Comparison of ENCODE assay signal across 22 cellular contexts in the genomic region with DNA sequence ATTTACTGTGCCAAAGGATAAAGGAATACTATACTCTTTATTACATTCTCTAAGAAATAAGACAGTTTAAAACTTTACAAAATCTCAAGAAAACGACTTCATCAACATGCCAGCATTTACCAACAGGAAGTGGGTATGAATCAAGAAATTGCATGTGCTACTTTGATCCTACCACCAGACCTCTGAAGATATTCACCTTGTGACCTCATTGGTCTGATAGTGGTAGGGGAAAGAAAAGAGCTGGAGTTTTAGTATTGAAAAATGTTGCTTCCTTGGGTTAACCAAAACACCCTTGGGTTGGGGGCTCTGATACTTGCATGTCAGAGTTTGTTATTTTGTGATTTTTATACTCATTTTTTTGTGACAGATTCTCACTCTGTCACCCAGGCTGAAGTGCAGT.
DNase-seq lines count a peak whose midpoint lies in the region; ATAC-seq and TF ChIP-seq lines count a peak whose summit lies in the region.
"Had no signal": no experiment of that assay in that cellular context is flagged by ENCODE, and none has a peak within 500 bp of the region (broad histone marks: within the 10 kb centered on the region; RNA-seq: fewer than 3 reads in every experiment).

No MANE protein-coding gene starts in this region.

- intact Hi-C loops in CD4-positive, alpha-beta memory T cell (cut with micrococcal nuclease): no loop called here

- no peak overlapping the region for H3K9ac ChIP-seq in SK-N-MC (ENCODE audit: insufficient read length)
- H3K9ac ChIP-seq in SK-N-SH: no peak overlapping the region

- no peaks in the 10 kb centered on the region for H3K36me3 ChIP-seq in CD4-positive, alpha-beta memory T cell (ENCODE audit: insufficient read depth, low read length)
- H3K36me3 ChIP-seq in SK-N-MC (ENCODE audit: insufficient read depth, low read length) (no peaks in the 10 kb centered on the region), SK-N-SH (replicated peaks in 1 of 2; ENCODE audit: control insufficient read depth in 1 of 2, insufficient read depth in 2 of 2, low read length in 1 of 2) (no peaks in the 10 kb centered on the region)
- H3K36me3 ChIP-seq: colonic mucosa had no signal

- 37% methylated on average over 1 of the region's 1 CpG for WGBS in SK-N-SH (ENCODE audit: low lambda C conversion rate)

- H3K4me1 ChIP-seq in CD4-positive, alpha-beta memory T cell (ENCODE audit: insufficient read depth, low read length): peaks cover 18% of the 10 kb centered on the region
- H3K4me1 ChIP-seq in SK-N-SH (ENCODE audit: control insufficient read depth in 1 of 2, insufficient read depth in 2 of 2, low read depth in 1 of 2, low read length in 1 of 2): peaks cover 3 to 5% of the 10 kb centered on the region in 2 experiments; a peak in 2 of 4 replicates
- H3K4me1 ChIP-seq: foreskin keratinocyte had no signal

- no peak overlapping the region for H3K4me2 ChIP-seq in SK-N-SH
- H3K4me2 ChIP-seq: hepatocyte had no signal

- H3K4me3 Mint-ChIP-seq in activated CD8-positive, alpha-beta memory T cell treated with anti-CD3 and anti-CD28 coated beads, Interleukin-2, amount 10 ng/mL, durations not matched to agents 7 days and 5 days: no peak overlapping the region
- H3K4me3 Mint-ChIP-seq in CD4-positive, alpha-beta memory T cell: peak overlapping the region in 6 of 8 donors; percentile 1 to 47 (median 23)
- no peak overlapping the region for H3K4me3 Mint-ChIP-seq in effector memory CD8-positive, alpha-beta T cell
- H3K4me3 Mint-ChIP-seq: H9 had no signal

- no peak overlapping the region for H2AFZ ChIP-seq in SK-N-SH (ENCODE audit: low read depth)
- H2AFZ ChIP-seq: hepatocyte had no signal

- H3K9me3 ChIP-seq in CD4-positive, alpha-beta memory T cell (ENCODE audit: control insufficient read depth in 1 of 2, low read length in 2 of 2): no peaks in the 10 kb centered on the region
- H3K9me3 ChIP-seq in SK-N-MC (ENCODE audit: low read depth, low read length) (no peaks in the 10 kb centered on the region), SK-N-SH (no peaks in the 10 kb centered on the region)
- H3K9me3 ChIP-seq: colonic mucosa had no signal

- H3K36me3 Mint-ChIP-seq in activated CD8-positive, alpha-beta memory T cell treated with anti-CD3 and anti-CD28 coated beads, Interleukin-2, amount 10 ng/mL, durations not matched to agents 7 days and 5 days: no peaks in the 10 kb centered on the region
- H3K36me3 Mint-ChIP-seq in CD4-positive, alpha-beta memory T cell: peaks cover 0 to 3% of the 10 kb centered on the region in 2 donors
- H3K36me3 Mint-ChIP-seq in effector memory CD8-positive, alpha-beta T cell (ENCODE audit: insufficient read depth): peaks cover 1% of the 10 kb centered on the region

- H3K27me3 Mint-ChIP-seq in activated CD8-positive, alpha-beta memory T cell treated with anti-CD3 and anti-CD28 coated beads, Interleukin-2, amount 10 ng/mL, durations not matched to agents 7 days and 5 days: no peaks in the 10 kb centered on the region
- no peaks in the 10 kb centered on the region for H3K27me3 Mint-ChIP-seq in CD4-positive, alpha-beta memory T cell
- no peaks in the 10 kb centered on the region for H3K27me3 Mint-ChIP-seq in effector memory CD8-positive, alpha-beta T cell

- H3K27ac Mint-ChIP-seq in activated CD8-positive, alpha-beta memory T cell treated with anti-CD3 and anti-CD28 coated beads, Interleukin-2, amount 10 ng/mL, durations not matched to agents 7 days and 5 days: no peak overlapping the region
- H3K27ac Mint-ChIP-seq in CD4-positive, alpha-beta memory T cell: peak overlapping the region in 6 of 7 donors; percentile 18 to 86 (median 67)
- peak overlapping the region in 1 of 2 donors; percentile 71 for H3K27ac Mint-ChIP-seq in effector memory CD8-positive, alpha-beta T cell
- H3K27ac Mint-ChIP-seq: H9 had no signal

- H3K4me3 ChIP-seq in CD4-positive, alpha-beta memory T cell (ENCODE audit: low read length in 2 of 2): no peak overlapping the region
- peak overlapping the region; percentile 33; the same call in 1 of the 2 replicates for H3K4me3 ChIP-seq in SK-N-MC
- no peak overlapping the region for H3K4me3 ChIP-seq in SK-N-SH (ENCODE audit: low read depth in 2 of 2, low read length in 1 of 2)
- H3K4me3 ChIP-seq: colonic mucosa, hepatocyte, skin epidermis had no signal

- no peaks in the 10 kb centered on the region for H3K9me3 Mint-ChIP-seq in activated CD8-positive, alpha-beta memory T cell treated with anti-CD3 and anti-CD28 coated beads, Interleukin-2, amount 10 ng/mL, durations not matched to agents 7 days and 5 days (ENCODE audit: low read depth)
- no peaks in the 10 kb centered on the region for H3K9me3 Mint-ChIP-seq in CD4-positive, alpha-beta memory T cell
- no peaks in the 10 kb centered on the region for H3K9me3 Mint-ChIP-seq in effector memory CD8-positive, alpha-beta T cell
- H3K9me3 Mint-ChIP-seq: H9 had no signal

- DNase-seq in activated CD8-positive, alpha-beta memory T cell treated with anti-CD3 and anti-CD28 coated beads, Interleukin-2, amount 10 ng/mL, durations not matched to agents 7 days and 5 days: no peak
- DNase-seq in activated CD8-positive, alpha-beta memory T cell treated with anti-CD3 and anti-CD28 coated beads, Interleukin-2, amount 50 U/mL, for 48 hours: no peak
- peak; percentile 57 to 78 (median 63) for DNase-seq in CD4-positive, alpha-beta memory T cell
- DNase-seq in SK-N-MC (ENCODE audit: low read depth, low spot score) (no peak), SK-N-SH (no peak)
- peak in 1 of 3 experiments; percentile 6 for DNase-seq in effector memory CD8-positive, alpha-beta T cell
- no peak for DNase-seq in activated CD4-positive, CD25-positive, alpha-beta regulatory T cell (lab: John Stamatoyannopoulos, UW)
- DNase-seq: colonic mucosa, foreskin keratinocyte, H9, Kasumi-1, mesendoderm, NCI-H1092 treated with DMSO at 0.1 percent for 48 hours, NCI-H2029, NCI-H748 treated with DMSO at 0.1 percent for 48 hours, RPMI8226 had no signal

- CTCF ChIA-PET in activated CD8-positive, alpha-beta memory T cell treated with anti-CD3 and anti-CD28 coated beads, Interleukin-2, amount 10 ng/mL, durations not matched to agents 7 days and 5 days (lab: Charles Lee): interaction anchor here (0.7 to 1.7 kb wide), 4 partner anchors 8 to 34 kb away, joined by 4 to 10 read pairs (median 6); no protein-coding TSS in a partner anchor
- CTCF ChIA-PET in CD4-positive, alpha-beta memory T cell (lab: Charles Lee; ENCODE audit: partially characterized antibody): interaction anchor here (0.5 to 3.3 kb wide), 8 partner anchors 8 to 134 kb away, joined by 3 to 27 read pairs (median 4); no protein-coding TSS in a partner anchor
- CTCF ChIA-PET in SK-N-SH (lab: Yijun Ruan, JAX): interaction anchor here (1.3 kb wide), 1 partner anchor 9 kb away, joined by 3 read pairs; no protein-coding TSS in a partner anchor

- no peaks in the 10 kb centered on the region for H4K20me1 ChIP-seq in SK-N-SH (ENCODE audit: insufficient read depth)

- H3K9me2 ChIP-seq in SK-N-SH: no peaks in the 10 kb centered on the region

- H3F3A ChIP-seq in SK-N-SH (replicated peaks; ENCODE audit: insufficient read depth): no peaks in the 10 kb centered on the region

- H3K27me3 ChIP-seq in CD4-positive, alpha-beta memory T cell (ENCODE audit: insufficient read depth, low read length): no peaks in the 10 kb centered on the region
- H3K27me3 ChIP-seq in SK-N-SH (ENCODE audit: insufficient read depth): no peaks in the 10 kb centered on the region
- H3K27me3 ChIP-seq: colonic mucosa, hepatocyte had no signal

- no peak for TF ChIP-seq CTCF in SK-N-SH (IDR thresholded peaks at IDR 0.05)

- H3K4me1 Mint-ChIP-seq in activated CD8-positive, alpha-beta memory T cell treated with anti-CD3 and anti-CD28 coated beads, Interleukin-2, amount 10 ng/mL, durations not matched to agents 7 days and 5 days: peaks cover 12% of the 10 kb centered on the region
- peaks cover 12 to 22% (median 18%) of the 10 kb centered on the region in 4 donors for H3K4me1 Mint-ChIP-seq in CD4-positive, alpha-beta memory T cell
- peaks cover 14 to 18% of the 10 kb centered on the region in 2 donors for H3K4me1 Mint-ChIP-seq in effector memory CD8-positive, alpha-beta T cell (ENCODE audit: low read depth in 2 of 2)

- no peak for TF ChIP-seq RAD21 in SK-N-SH (IDR thresholded peaks at IDR 0.05; ENCODE audit: low read length)

- peak; percentile 60 for ATAC-seq in activated CD8-positive, alpha-beta memory T cell treated with anti-CD3 and anti-CD28 coated beads, Interleukin-2, amount 10 ng/mL, durations not matched to agents 7 days and 5 days
- ATAC-seq in effector memory CD8-positive, alpha-beta T cell (replicated peaks): peak; percentile 98
- no peak for ATAC-seq in GM18873 (IDR thresholded peaks at IDR 0.05; ENCODE audit: low FRiP score, unreplicated experiment)
- ATAC-seq: esophagus mucosa, foreskin keratinocyte, left lobe of liver, SK-N-SH treated with all-trans-retinoic acid at 6 μM for 48 hours had no signal

- POLR2A ChIA-PET in CD4-positive, alpha-beta memory T cell (lab: Charles Lee; ENCODE audit: partially characterized antibody): interaction anchor here (0.7 to 1.9 kb wide), 5 partner anchors 17 to 151 kb away, joined by 3 to 7 read pairs (median 3); partner anchors contain the start of gene MYL12A
- POLR2A ChIA-PET in SK-N-SH (lab: Yijun Ruan, JAX): no interaction called here

- H3K79me2 ChIP-seq in SK-N-SH (ENCODE audit: insufficient read depth): no peaks in the 10 kb centered on the region
- H3K79me2 ChIP-seq: hepatocyte had no signal

- no peak overlapping the region for H3K27ac ChIP-seq in CD4-positive, alpha-beta memory T cell (ENCODE audit: low read depth, low read length)
- H3K27ac ChIP-seq in SK-N-MC (peak overlapping the region; percentile 4; the same call in 1 of the 2 replicates), SK-N-SH (ENCODE audit: low read depth in 2 of 2, low read length in 1 of 2) (no peak overlapping the region)
- H3K27ac ChIP-seq: colonic mucosa, foreskin keratinocyte, hepatocyte, skin epidermis had no signal

- no peak for TF ChIP-seq EP300 in SK-N-SH (IDR thresholded peaks at IDR 0.05; ENCODE audit: borderline replicate concordance in 1 of 2, low read depth in 1 of 2, low read length in 1 of 2)

TF ChIP-seq in SK-N-SH, 30 proteins besides CTCF, POLR2A, EP300 and RAD21 (continues in another document):
- TF ChIP-seq RFX5 (IDR thresholded peaks at IDR 0.05; ENCODE audit: low read length): no peak
- TF ChIP-seq TCF12 (IDR thresholded peaks at IDR 0.05): no peak
- no peak for TF ChIP-seq YY1 (IDR thresholded peaks at IDR 0.05; ENCODE audit: low read depth)
- TF ChIP-seq USF1 (IDR thresholded peaks at IDR 0.05; ENCODE audit: borderline replicate concordance, low read depth): no peak
- TF ChIP-seq GATA2 (CRISPR knock-in tag; IDR thresholded peaks at IDR 0.05): no peak
- TF ChIP-seq FOXM1 (IDR thresholded peaks at IDR 0.05; ENCODE audit: low read depth): no peak
- TF ChIP-seq RCOR1 (IDR thresholded peaks at IDR 0.05; ENCODE audit: low read length): no peak
- no peak for TF ChIP-seq FOXJ3 (CRISPR knock-in tag; IDR thresholded peaks at IDR 0.05)

Comparison
In these comparisons a context has a peak if more than half of its experiments do, and no peak if none do; other contexts are left out.
1. DNase-seq: peak in CD4-positive, alpha-beta memory T cell (5 of 5); none in activated CD8-positive, alpha-beta memory T cell treated with anti-CD3 and anti-CD28 coated beads, Interleukin-2, amount 10 ng/mL, durations not matched to agents 7 days and 5 days (single experiment), activated CD8-positive, alpha-beta memory T cell treated with anti-CD3 and anti-CD28 coated beads, Interleukin-2, amount 50 U/mL, for 48 hours (single experiment), SK-N-MC (single experiment), activated CD4-positive, CD25-positive, alpha-beta regulatory T cell (0 of 4) and SK-N-SH (single experiment).
2. H3K4me3 Mint-ChIP-seq: peak in CD4-positive, alpha-beta memory T cell (6 of 8); none in activated CD8-positive, alpha-beta memory T cell treated with anti-CD3 and anti-CD28 coated beads, Interleukin-2, amount 10 ng/mL, durations not matched to agents 7 days and 5 days (single experiment) and effector memory CD8-positive, alpha-beta T cell (0 of 2).